Comparison of ENCODE assay signal across 1 cellular context in genomic region chr1:245986404-245987221, GRCh38.
TF ChIP-seq lines count a peak whose summit lies in the region.

No MANE protein-coding gene starts in this region.

TF ChIP-seq in K562, 482 proteins besides CTCF, POLR2A, EP300 and RAD21 (continued from another document):
- TF ChIP-seq ZNF695 (CRISPR knock-in tag; IDR thresholded peaks at IDR 0.05) (no peak), ZNF740 (CRISPR knock-in tag; IDR thresholded peaks at IDR 0.05) (no peak), ZNF740 (tag; IDR thresholded peaks at IDR 0.05) (0 out of 4 replicates have a peak, but pooled peaks of 1 of the 2 experiments have one; percentile 23), HDGF (IDR thresholded peaks at IDR 0.05) (peak; percentile 22; the same call in 1 of the 2 replicates), JUNB (CRISPR knock-in tag; conservative IDR thresholded peaks at IDR 0.05) (0 out of 2 replicates have a peak, but pooled peaks have one; percentile 25), FOXA3 (CRISPR knock-in tag; conservative IDR thresholded peaks at IDR 0.05 in 1 of 2, IDR thresholded peaks at IDR 0.05 in 1 of 2) (0 out of 4 replicates have a peak, but pooled peaks of 1 of the 2 experiments have one; percentile 4), ERF (CRISPR knock-in tag; IDR thresholded peaks at IDR 0.05) (peak; percentile 63; the same call in 1 of the 2 replicates), ZNF639 (CRISPR knock-in tag; conservative IDR thresholded peaks at IDR 0.05 in 1 of 2, IDR thresholded peaks at IDR 0.05 in 1 of 2) (0 out of 4 replicates have a peak, but pooled peaks of 1 of the 2 experiments have one; percentile 8), ZNF175 (CRISPR knock-in tag; IDR thresholded peaks at IDR 0.05; ENCODE audit: low read depth) (peak; percentile 57; the same call in 1 of the 2 replicates), ZKSCAN8 (CRISPR knock-in tag; IDR thresholded peaks at IDR 0.05) (no peak), FOXJ2 (tag; IDR thresholded peaks at IDR 0.05) (peak; percentile 42; the same call in 1 of the 2 replicates), ATF1 (CRISPR knock-in tag; IDR thresholded peaks at IDR 0.05) (no peak), ATF1 (tag; IDR thresholded peaks at IDR 0.05) (0 out of 2 replicates have a peak, but pooled peaks have one; percentile 44), HMG20A (CRISPR knock-in tag; conservative IDR thresholded peaks at IDR 0.05) (no peak), MYC (IDR thresholded peaks at IDR 0.05; ENCODE audit: low read depth, low read length) (peak; percentile 72), MYC (CRISPR knock-in tag; IDR thresholded peaks at IDR 0.05; ENCODE audit: borderline replicate concordance, low read depth) (no peak), NR2C2 (CRISPR knock-in tag; IDR thresholded peaks at IDR 0.05) (no peak), NR2C2 (tag; IDR thresholded peaks at IDR 0.05) (peak; percentile 41; the same call in 1 of the 2 replicates), CAMTA2 (CRISPR knock-in tag; conservative IDR thresholded peaks at IDR 0.05) (no peak), CGGBP1 (CRISPR knock-in tag; IDR thresholded peaks at IDR 0.05) (no peak), PRPF4 (IDR thresholded peaks at IDR 0.05; ENCODE audit: insufficient read depth, low read depth, low read length, poor library complexity, severe bottlenecking) (no peak), ZC3H11A (IDR thresholded peaks at IDR 0.05; ENCODE audit: low read depth, low read length) (no peak), NFATC3 (IDR thresholded peaks at IDR 0.05) (no peak), ELF1 (tag; IDR thresholded peaks at IDR 0.05) (0 out of 2 replicates have a peak, but pooled peaks have one; percentile 38), MAFF (IDR thresholded peaks at IDR 0.05; ENCODE audit: low read length) (peak; percentile 21; the same call in 1 of the 2 replicates), NRF1 (conservative IDR thresholded peaks at IDR 0.05 in 1 of 2, IDR thresholded peaks at IDR 0.05 in 1 of 2) (no peak), SREBF2 (CRISPR knock-in tag; IDR thresholded peaks at IDR 0.05) (no peak), ZNF316 (IDR thresholded peaks at IDR 0.05) (peak; percentile 50; the same call in 1 of the 2 replicates), SNAPC5 (CRISPR knock-in tag; IDR thresholded peaks at IDR 0.05) (no peak), CEBPG (CRISPR knock-in tag; IDR thresholded peaks at IDR 0.05) (peak; percentile 28; the same call in 1 of the 2 replicates), CEBPG (tag; conservative IDR thresholded peaks at IDR 0.05 in 1 of 2, IDR thresholded peaks at IDR 0.05 in 1 of 2) (peak in 1 of 2 experiments; percentile 71; a peak in 2 of 4 replicates), ARID1B (IDR thresholded peaks at IDR 0.05) (peak; percentile 78), MAFK (IDR thresholded peaks at IDR 0.05; ENCODE audit: low read length) (peak; percentile 51; the same call in 1 of the 2 replicates), PURB (CRISPR knock-in tag; IDR thresholded peaks at IDR 0.05; ENCODE audit: low read depth) (no peak), NFE2 (IDR thresholded peaks at IDR 0.05; ENCODE audit: low read depth) (peak; percentile 59; the same call in 1 of the 2 replicates), ZKSCAN3 (CRISPR knock-in tag; IDR thresholded peaks at IDR 0.05) (no peak), ZNF140 (CRISPR knock-in tag; IDR thresholded peaks at IDR 0.05) (no peak), SMARCE1 (IDR thresholded peaks at IDR 0.05) (peak; percentile 81), PKNOX1 (IDR thresholded peaks at IDR 0.05) (peak; percentile 73), ETV5 (CRISPR knock-in tag; IDR thresholded peaks at IDR 0.05; ENCODE audit: low read depth) (peak; percentile 23; the same call in 1 of the 2 replicates), ZNF384 (IDR thresholded peaks at IDR 0.05; ENCODE audit: low read depth, low read length) (no peak), ZEB2 (IDR thresholded peaks at IDR 0.05) (peak; percentile 54; the same call in 1 of the 2 replicates), SMAD1 (IDR thresholded peaks at IDR 0.05; ENCODE audit: low read depth, low read length, partially characterized antibody) (peak; percentile 44), TAF15 (IDR thresholded peaks at IDR 0.05; ENCODE audit: low read depth, low read length) (no peak), CREM (IDR thresholded peaks at IDR 0.05; ENCODE audit: low read depth) (peak; percentile 41; the same call in 1 of the 2 replicates), ESRRA (IDR thresholded peaks at IDR 0.05; ENCODE audit: borderline replicate concordance, low read depth) (no peak), SMARCA4 (IDR thresholded peaks at IDR 0.05) (peak; percentile 85), RBM25 (IDR thresholded peaks at IDR 0.05; ENCODE audit: low read depth, low read length, severe bottlenecking) (no peak), FOXK2 (conservative IDR thresholded peaks at IDR 0.05 in 1 of 2, IDR thresholded peaks at IDR 0.05 in 1 of 2; ENCODE audit: low read depth in 2 of 2) (peak; percentile 5 to 51; a peak in 2 of 4 replicates), EGR1 (conservative IDR thresholded peaks at IDR 0.05) (peak; percentile 92), GABPB1 (CRISPR knock-in tag; IDR thresholded peaks at IDR 0.05) (no peak), KLF10 (CRISPR knock-in tag; IDR thresholded peaks at IDR 0.05) (no peak), MLX (CRISPR knock-in tag; conservative IDR thresholded peaks at IDR 0.05) (no peak), EP400 (IDR thresholded peaks at IDR 0.05) (peak; percentile 60), ZBTB49 (CRISPR knock-in tag; IDR thresholded peaks at IDR 0.05; ENCODE audit: borderline replicate concordance) (no peak), SMARCC2 (IDR thresholded peaks at IDR 0.05; ENCODE audit: low read depth) (peak; percentile 71; the same call in 1 of the 2 replicates), KDM1A (IDR thresholded peaks at IDR 0.05) (peak in 1 of 2 experiments; percentile 22; a peak in 1 of 4 replicates), ZNF24 (IDR thresholded peaks at IDR 0.05) (0 out of 2 replicates have a peak, but pooled peaks have one; percentile 1), ZNF699 (CRISPR knock-in tag; IDR thresholded peaks at IDR 0.05; ENCODE audit: insufficient replicate concordance) (no peak), DMBX1 (CRISPR knock-in tag; IDR thresholded peaks at IDR 0.05; ENCODE audit: borderline replicate concordance) (0 out of 2 replicates have a peak, but pooled peaks have one; percentile 20), TEAD1 (CRISPR knock-in tag; IDR thresholded peaks at IDR 0.05) (no peak), CSDE1 (IDR thresholded peaks at IDR 0.05) (no peak)
- TF ChIP-seq, protein P1, sequence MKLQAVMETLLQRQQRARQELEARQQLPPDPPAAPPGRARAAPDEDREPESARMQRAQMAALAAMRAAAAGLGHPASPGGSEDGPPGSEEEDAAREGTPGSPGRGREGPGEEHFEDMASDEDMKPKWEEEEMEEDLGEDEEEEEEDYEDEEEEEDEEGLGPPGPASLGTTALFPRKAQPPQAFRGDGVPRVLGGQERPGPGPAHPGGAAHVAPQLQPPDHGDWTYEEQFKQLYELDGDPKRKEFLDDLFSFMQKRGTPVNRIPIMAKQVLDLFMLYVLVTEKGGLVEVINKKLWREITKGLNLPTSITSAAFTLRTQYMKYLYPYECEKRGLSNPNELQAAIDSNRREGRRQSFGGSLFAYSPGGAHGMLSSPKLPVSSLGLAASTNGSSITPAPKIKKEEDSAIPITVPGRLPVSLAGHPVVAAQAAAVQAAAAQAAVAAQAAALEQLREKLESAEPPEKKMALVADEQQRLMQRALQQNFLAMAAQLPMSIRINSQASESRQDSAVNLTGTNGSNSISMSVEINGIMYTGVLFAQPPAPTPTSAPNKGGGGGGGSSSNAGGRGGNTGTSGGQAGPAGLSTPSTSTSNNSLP (IDR thresholded peaks at IDR 0.05; ENCODE audit: borderline replicate concordance, low read depth, low read length) = peak; percentile 22; the same call in 1 of the 2 replicates
- TF ChIP-seq, protein P2, sequence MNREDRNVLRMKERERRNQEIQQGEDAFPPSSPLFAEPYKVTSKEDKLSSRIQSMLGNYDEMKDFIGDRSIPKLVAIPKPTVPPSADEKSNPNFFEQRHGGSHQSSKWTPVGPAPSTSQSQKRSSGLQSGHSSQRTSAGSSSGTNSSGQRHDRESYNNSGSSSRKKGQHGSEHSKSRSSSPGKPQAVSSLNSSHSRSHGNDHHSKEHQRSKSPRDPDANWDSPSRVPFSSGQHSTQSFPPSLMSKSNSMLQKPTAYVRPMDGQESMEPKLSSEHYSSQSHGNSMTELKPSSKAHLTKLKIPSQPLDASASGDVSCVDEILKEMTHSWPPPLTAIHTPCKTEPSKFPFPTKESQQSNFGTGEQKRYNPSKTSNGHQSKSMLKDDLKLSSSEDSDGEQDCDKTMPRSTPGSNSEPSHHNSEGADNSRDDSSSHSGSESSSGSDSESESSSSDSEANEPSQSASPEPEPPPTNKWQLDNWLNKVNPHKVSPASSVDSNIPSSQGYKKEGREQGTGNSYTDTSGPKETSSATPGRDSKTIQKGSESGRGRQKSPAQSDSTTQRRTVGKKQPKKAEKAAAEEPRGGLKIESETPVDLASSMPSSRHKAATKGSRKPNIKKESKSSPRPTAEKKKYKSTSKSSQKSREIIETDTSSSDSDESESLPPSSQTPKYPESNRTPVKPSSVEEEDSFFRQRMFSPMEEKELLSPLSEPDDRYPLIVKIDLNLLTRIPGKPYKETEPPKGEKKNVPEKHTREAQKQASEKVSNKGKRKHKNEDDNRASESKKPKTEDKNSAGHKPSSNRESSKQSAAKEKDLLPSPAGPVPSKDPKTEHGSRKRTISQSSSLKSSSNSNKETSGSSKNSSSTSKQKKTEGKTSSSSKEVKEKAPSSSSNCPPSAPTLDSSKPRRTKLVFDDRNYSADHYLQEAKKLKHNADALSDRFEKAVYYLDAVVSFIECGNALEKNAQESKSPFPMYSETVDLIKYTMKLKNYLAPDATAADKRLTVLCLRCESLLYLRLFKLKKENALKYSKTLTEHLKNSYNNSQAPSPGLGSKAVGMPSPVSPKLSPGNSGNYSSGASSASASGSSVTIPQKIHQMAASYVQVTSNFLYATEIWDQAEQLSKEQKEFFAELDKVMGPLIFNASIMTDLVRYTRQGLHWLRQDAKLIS (CRISPR knock-in tag; IDR thresholded peaks at IDR 0.05) = 0 out of 2 replicates have a peak, but pooled peaks have one; percentile 41
- TF ChIP-seq, protein P3, sequence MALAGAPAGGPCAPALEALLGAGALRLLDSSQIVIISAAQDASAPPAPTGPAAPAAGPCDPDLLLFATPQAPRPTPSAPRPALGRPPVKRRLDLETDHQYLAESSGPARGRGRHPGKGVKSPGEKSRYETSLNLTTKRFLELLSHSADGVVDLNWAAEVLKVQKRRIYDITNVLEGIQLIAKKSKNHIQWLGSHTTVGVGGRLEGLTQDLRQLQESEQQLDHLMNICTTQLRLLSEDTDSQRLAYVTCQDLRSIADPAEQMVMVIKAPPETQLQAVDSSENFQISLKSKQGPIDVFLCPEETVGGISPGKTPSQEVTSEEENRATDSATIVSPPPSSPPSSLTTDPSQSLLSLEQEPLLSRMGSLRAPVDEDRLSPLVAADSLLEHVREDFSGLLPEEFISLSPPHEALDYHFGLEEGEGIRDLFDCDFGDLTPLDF (CRISPR knock-in tag; IDR thresholded peaks at IDR 0.05) = peak; percentile 31; the same call in 1 of the 2 replicates
